Comparison of ENCODE assay signal across 9 cellular contexts in the genomic region with DNA sequence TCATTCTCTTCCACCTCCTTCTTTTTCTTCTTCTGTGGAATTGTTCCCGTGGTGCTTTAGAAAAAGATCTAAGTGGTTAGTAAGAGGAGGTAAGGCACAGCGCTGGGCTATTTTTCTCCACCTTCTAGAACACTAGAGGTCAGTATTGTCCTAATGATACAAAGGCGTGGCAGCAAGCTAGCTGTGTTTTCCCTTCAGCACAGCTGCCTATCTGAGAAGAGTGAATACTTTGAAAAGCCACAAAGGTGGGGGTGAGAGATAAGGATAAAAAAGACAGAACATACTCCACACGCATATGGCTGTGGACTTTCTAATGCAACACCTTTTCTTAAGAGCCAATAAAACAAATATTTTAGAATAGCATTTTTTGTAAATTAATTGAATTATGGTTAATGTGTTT. TPM values are rescaled to one million over a fixed set of nuclear protein-coding genes. Genes with fewer than 3 reads are reported as not detected.
DNase-seq lines count a peak whose midpoint lies in the region; ATAC-seq, FAIRE-seq and TF ChIP-seq lines count a peak whose summit lies in the region.
"Had no signal": no experiment of that assay in that cellular context is flagged by ENCODE, and none has a peak within 500 bp of the region (broad histone marks: within the 10 kb centered on the region; RNA-seq: fewer than 3 reads in every experiment).

No MANE protein-coding gene starts in this region.

- H3K27me3 ChIP-seq in naive thymus-derived CD4-positive, alpha-beta T cell (ENCODE audit: control insufficient read depth in 2 of 2, insufficient read depth in 2 of 2, low read length in 2 of 2), result no peaks in the 10 kb centered on the region

- no peak for FAIRE-seq in kidney (lab: Jason Lieb, UNC)

- peaks cover 21 to 49% (median 43%) of the 10 kb centered on the region in 5 donors for H3K27me3 Mint-ChIP-seq in naive thymus-derived CD4-positive, alpha-beta T cell

- H3K9me3 Mint-ChIP-seq in naive thymus-derived CD4-positive, alpha-beta T cell, result peaks cover 0 to 25% (median 7%) of the 10 kb centered on the region in 11 donors

- CTCF ChIA-PET in naive thymus-derived CD4-positive, alpha-beta T cell (lab: Charles Lee), result no interaction called here

- H3K36me3 Mint-ChIP-seq in naive thymus-derived CD4-positive, alpha-beta T cell, result peaks cover 0 to 1% (median 0%) of the 10 kb centered on the region in 5 donors

- no peak overlapping the region for H3K4me3 Mint-ChIP-seq in naive thymus-derived CD4-positive, alpha-beta T cell

- TF ChIP-seq CTCF in kidney (IDR thresholded peaks at IDR 0.05; ENCODE audit: borderline replicate concordance, extremely low read depth, insufficient read depth), result peak; percentile 57

- no peak overlapping the region for H3K27ac Mint-ChIP-seq in naive thymus-derived CD4-positive, alpha-beta T cell

- no peak overlapping the region for H3K4me3 ChIP-seq in kidney (ENCODE audit: low read length in 2 of 2)
- H3K4me3 ChIP-seq in naive thymus-derived CD4-positive, alpha-beta T cell (ENCODE audit: low read length), result no peak overlapping the region

- no peaks in the 10 kb centered on the region for H3K9me3 ChIP-seq in kidney (ENCODE audit: control insufficient read depth in 1 of 2, low read length in 2 of 2)
- peaks cover 0 to 4% (median 0%) of the 10 kb centered on the region in 3 experiments for H3K9me3 ChIP-seq in naive thymus-derived CD4-positive, alpha-beta T cell (ENCODE audit: control insufficient read depth in 2 of 3, low read length in 3 of 3)

- POLR2A ChIA-PET in naive thymus-derived CD4-positive, alpha-beta T cell (lab: Charles Lee), result no interaction called here

- no peaks in the 10 kb centered on the region for H3K36me3 ChIP-seq in kidney (ENCODE audit: control insufficient read depth in 1 of 2, insufficient read depth in 2 of 2, low read length in 2 of 2)
- no peaks in the 10 kb centered on the region for H3K36me3 ChIP-seq in naive thymus-derived CD4-positive, alpha-beta T cell (ENCODE audit: control insufficient read depth in 2 of 3, insufficient read depth in 3 of 3, low read length in 3 of 3)

- H3K9ac ChIP-seq in kidney (ENCODE audit: low read length in 2 of 2), result no peak overlapping the region

- ATAC-seq in GM19351 (IDR thresholded peaks at IDR 0.05; ENCODE audit: unreplicated experiment), result peak; percentile 97
- peak; percentile 93 for ATAC-seq in HG03558 (IDR thresholded peaks at IDR 0.05; ENCODE audit: extremely low read depth, unreplicated experiment)
- ATAC-seq in naive thymus-derived CD4-positive, alpha-beta T cell, result no peak
- no peak for ATAC-seq in HG03097 (IDR thresholded peaks at IDR 0.05; ENCODE audit: low FRiP score, unreplicated experiment)

- H3K27ac ChIP-seq in kidney (ENCODE audit: low read depth in 2 of 2, low read length in 2 of 2), result no peak overlapping the region
- H3K27ac ChIP-seq in naive thymus-derived CD4-positive, alpha-beta T cell (ENCODE audit: low read depth, low read length), result no peak overlapping the region

- no peaks in the 10 kb centered on the region for H3K4me1 ChIP-seq in kidney (ENCODE audit: control insufficient read depth in 1 of 2, insufficient read depth in 1 of 2, low read depth in 1 of 2, low read length in 2 of 2)
- no peaks in the 10 kb centered on the region for H3K4me1 ChIP-seq in naive thymus-derived CD4-positive, alpha-beta T cell (ENCODE audit: control insufficient read depth in 2 of 2, insufficient read depth in 2 of 2, low read length in 2 of 2)

- DNase-seq in COLO829 (ENCODE audit: low spot score) (peak; percentile 57), NCI-H460 (ENCODE audit: extremely low read depth, low read depth) (peak; percentile 53), astrocyte of the hippocampus (ENCODE audit: low read depth, low spot score) (peak; percentile 64), kidney (no peak)
- DNase-seq in naive thymus-derived CD4-positive, alpha-beta T cell, result no peak

- intact Hi-C loops in kidney (cut with DNase I), result no loop called here
- intact Hi-C loops in naive thymus-derived CD4-positive, alpha-beta T cell (cut with micrococcal nuclease), result no loop called here

- peaks cover 0 to 7% (median 0%) of the 10 kb centered on the region in 7 donors for H3K4me1 Mint-ChIP-seq in naive thymus-derived CD4-positive, alpha-beta T cell

RNA-seq across cellular contexts. Expression of gene CNTNAP5, which starts 2.1 kb away (rescaled TPM):
- total RNA-seq in NCI-H460 (2014; rRNA removed; shearing (Covaris generic)), result not detected in 2 replicates
- not detected in 2 replicates for polyA plus RNA-seq in NCI-H460 (2014; cell fraction: nucleus; rRNA removed)
- 0.50 TPM for total RNA-seq in kidney
- not detected for polyA plus RNA-seq in kidney (ENCODE audit: insufficient read depth, low read depth, low replicate concordance)
- not detected for total RNA-seq in naive thymus-derived CD4-positive, alpha-beta T cell
- polyA plus RNA-seq in naive thymus-derived CD4-positive, alpha-beta T cell, result not detected
- total RNA-seq: mononuclear cell had no signal

Comparison
In these comparisons a context has a peak if more than half of its experiments do, and no peak if none do; other contexts are left out.
1. DNase-seq: peak in COLO829 (single experiment), NCI-H460 (single experiment) and astrocyte of the hippocampus (single experiment); none in kidney (single experiment) and naive thymus-derived CD4-positive, alpha-beta T cell (0 of 9).
2. ATAC-seq: peak in GM19351 (single experiment) and HG03558 (single experiment); none in naive thymus-derived CD4-positive, alpha-beta T cell (single experiment) and HG03097 (single experiment).